ENCODE assay signal across 12 cellular contexts in genomic region chr9:89278551-89278950, GRCh38. TPM values are rescaled to one million over a fixed set of nuclear protein-coding genes. Genes with fewer than 3 reads are reported as not detected.
DNase-seq lines count a peak whose midpoint lies in the region; ATAC-seq and TF ChIP-seq lines count a peak whose summit lies in the region.
"Had no signal": no experiment of that assay in that cellular context is flagged by ENCODE, and none has a peak within 500 bp of the region (broad histone marks: within the 10 kb centered on the region; RNA-seq: fewer than 3 reads in every experiment).

No MANE protein-coding gene starts in this region.

- H3K27me3 ChIP-seq in upper lobe of right lung = no peaks in the 10 kb centered on the region
- H3K27me3 ChIP-seq: BE2C had no signal

- H3K36me3 ChIP-seq in upper lobe of right lung = no peaks in the 10 kb centered on the region
- H3K36me3 ChIP-seq: BE2C had no signal

- TF ChIP-seq CTCF in NB4 (IDR thresholded peaks at IDR 0.05; ENCODE audit: low read depth, low read length) (no peak), GM20000 (IDR thresholded peaks at IDR 0.05; ENCODE audit: extremely low read depth, missing control alignments) (no peak), upper lobe of right lung (IDR thresholded peaks at IDR 0.05) (no peak)

- no peak overlapping the region for H3K27ac ChIP-seq in upper lobe of right lung

- no peak for ATAC-seq in upper lobe of right lung

- DNase-seq in NCI-H82 (lab: John Stamatoyannopoulos, UW) (peak; percentile 21), NCI-H82 treated with DMSO at 0.1 percent for 48 hours (lab: John Stamatoyannopoulos, UW; ENCODE audit: unreplicated experiment) (no peak), NB4 (ENCODE audit: low read depth) (peak; percentile 11), glomerular visceral epithelial cell (ENCODE audit: extremely low spot score) (peak; percentile 17), renal cortical epithelial cell (ENCODE audit: low read depth) (peak; percentile 65), GM20000 (ENCODE audit: low spot score) (no peak), upper lobe of right lung (no peak)
- no peak for DNase-seq in effector CD8-positive, alpha-beta T cell (lab: John Stamatoyannopoulos, UW)
- DNase-seq: CD4-positive, alpha-beta T cell; DMS79; NCI-H187 treated with DMSO at 0.1 percent for 48 hours had no signal

- intact Hi-C loops in upper lobe of right lung (cut with DNase I) = no loop called here

- peaks cover 12% of the 10 kb centered on the region for H3K9me3 ChIP-seq in upper lobe of right lung

- peaks cover 3% of the 10 kb centered on the region for H3K4me1 ChIP-seq in upper lobe of right lung
- H3K4me1 ChIP-seq: BE2C had no signal

- no peak for TF ChIP-seq POLR2A in NB4 (IDR thresholded peaks at IDR 0.05; ENCODE audit: extremely low read depth, insufficient read length)

- H3K4me3 ChIP-seq in NB4 (ENCODE audit: low read depth, low read length) (no peak overlapping the region), upper lobe of right lung (no peak overlapping the region)

RNA-seq across cellular contexts. Expression of gene CKS2, which starts 32.4 kb away (rescaled TPM):
- total RNA-seq in renal cortical epithelial cell (69.7 and 208 TPM in 2 replicates), upper lobe of right lung (15.0 TPM)

RNA-seq across cellular contexts. Expression of gene SECISBP2, which starts 39.7 kb away (rescaled TPM):
- total RNA-seq in renal cortical epithelial cell = 23.8 and 41.0 TPM in 2 replicates
- 58.0 TPM for total RNA-seq in upper lobe of right lung

Comparison
In these comparisons a context has a peak if more than half of its experiments do, and no peak if none do; other contexts are left out.
1. DNase-seq: peak in NCI-H82 (single experiment), NB4 (single experiment), glomerular visceral epithelial cell (single experiment) and renal cortical epithelial cell (single experiment); none in NCI-H82 treated with DMSO at 0.1 percent for 48 hours (single experiment), GM20000 (single experiment), effector CD8-positive, alpha-beta T cell (single experiment) and upper lobe of right lung (single experiment).